ENCODE assay signal across 8 cellular contexts in genomic region chr5:65926276-65926761, GRCh38. TPM values are rescaled to one million over a fixed set of nuclear protein-coding genes. Genes with fewer than 3 reads are reported as not detected.
DNase-seq lines count a peak whose midpoint lies in the region; ATAC-seq, FAIRE-seq and TF ChIP-seq lines count a peak whose summit lies in the region.

A gene with protein sequence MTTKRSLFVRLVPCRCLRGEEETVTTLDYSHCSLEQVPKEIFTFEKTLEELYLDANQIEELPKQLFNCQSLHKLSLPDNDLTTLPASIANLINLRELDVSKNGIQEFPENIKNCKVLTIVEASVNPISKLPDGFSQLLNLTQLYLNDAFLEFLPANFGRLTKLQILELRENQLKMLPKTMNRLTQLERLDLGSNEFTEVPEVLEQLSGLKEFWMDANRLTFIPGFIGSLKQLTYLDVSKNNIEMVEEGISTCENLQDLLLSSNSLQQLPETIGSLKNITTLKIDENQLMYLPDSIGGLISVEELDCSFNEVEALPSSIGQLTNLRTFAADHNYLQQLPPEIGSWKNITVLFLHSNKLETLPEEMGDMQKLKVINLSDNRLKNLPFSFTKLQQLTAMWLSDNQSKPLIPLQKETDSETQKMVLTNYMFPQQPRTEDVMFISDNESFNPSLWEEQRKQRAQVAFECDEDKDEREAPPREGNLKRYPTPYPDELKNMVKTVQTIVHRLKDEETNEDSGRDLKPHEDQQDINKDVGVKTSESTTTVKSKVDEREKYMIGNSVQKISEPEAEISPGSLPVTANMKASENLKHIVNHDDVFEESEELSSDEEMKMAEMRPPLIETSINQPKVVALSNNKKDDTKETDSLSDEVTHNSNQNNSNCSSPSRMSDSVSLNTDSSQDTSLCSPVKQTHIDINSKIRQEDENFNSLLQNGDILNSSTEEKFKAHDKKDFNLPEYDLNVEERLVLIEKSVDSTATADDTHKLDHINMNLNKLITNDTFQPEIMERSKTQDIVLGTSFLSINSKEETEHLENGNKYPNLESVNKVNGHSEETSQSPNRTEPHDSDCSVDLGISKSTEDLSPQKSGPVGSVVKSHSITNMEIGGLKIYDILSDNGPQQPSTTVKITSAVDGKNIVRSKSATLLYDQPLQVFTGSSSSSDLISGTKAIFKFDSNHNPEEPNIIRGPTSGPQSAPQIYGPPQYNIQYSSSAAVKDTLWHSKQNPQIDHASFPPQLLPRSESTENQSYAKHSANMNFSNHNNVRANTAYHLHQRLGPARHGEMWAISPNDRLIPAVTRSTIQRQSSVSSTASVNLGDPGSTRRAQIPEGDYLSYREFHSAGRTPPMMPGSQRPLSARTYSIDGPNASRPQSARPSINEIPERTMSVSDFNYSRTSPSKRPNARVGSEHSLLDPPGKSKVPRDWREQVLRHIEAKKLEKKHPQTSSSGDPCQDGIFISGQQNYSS (N-terminal part only) (plus strand): TSS chr5:65926575. CDS start chr5:65992719, 66,144 bp downstream.

- CTCF ChIA-PET in activated CD4-positive, alpha-beta T cell treated with anti-CD3 and anti-CD28 coated beads for 36 hours (lab: Charles Lee): interaction anchor here (0.6 to 0.8 kb wide), 3 partner anchors 13 to 66 kb away, joined by 3 to 5 read pairs (median 3); no protein-coding TSS in a partner anchor

- H3K27ac Mint-ChIP-seq in activated CD4-positive, alpha-beta T cell treated with anti-CD3 and anti-CD28 coated beads for 36 hours: peak within 1 kb of the TSS; percentile 98
- peak within 1 kb of the TSS; percentile 98 for H3K27ac Mint-ChIP-seq in chondrocyte (ENCODE audit: unreplicated experiment)

- intact Hi-C loops in activated CD4-positive, alpha-beta T cell treated with anti-CD3 and anti-CD28 coated beads for 36 hours (cut with DNase I, micrococcal nuclease): loop anchor here (1.0 to 10.0 kb wide), 13 partner anchors 35 to 898 kb away; partner anchors contain the start of genes CENPK (in 2 of the 2), PPWD1 (in 2 of the 2), NLN (in 1 of the 2) and SGTB (in 1 of the 2)

- TF ChIP-seq CTCF in GM13976 (IDR thresholded peaks at IDR 0.05; ENCODE audit: borderline replicate concordance, control extremely low read depth, extremely low read depth, insufficient read depth, missing control alignments) (no peak), chondrocyte (IDR thresholded peaks at IDR 0.05) (no peak)

- no peak for FAIRE-seq in HTR-8/SVneo (lab: Jason Lieb, UNC)

- H3K4me1 Mint-ChIP-seq in activated CD4-positive, alpha-beta T cell treated with anti-CD3 and anti-CD28 coated beads for 36 hours: peaks cover 34% of the 10 kb centered on the region
- peaks cover 42% of the 10 kb centered on the region for H3K4me1 Mint-ChIP-seq in chondrocyte (ENCODE audit: low read depth)

- in situ Hi-C loops in GM13976 (cut with MboI; ENCODE audit: low sequenced_read_pairs, unreplicated experiment): no loop called here

- H3K27me3 Mint-ChIP-seq in activated CD4-positive, alpha-beta T cell treated with anti-CD3 and anti-CD28 coated beads for 36 hours: no peaks in the 10 kb centered on the region
- H3K27me3 Mint-ChIP-seq in chondrocyte (ENCODE audit: low read depth): no peaks in the 10 kb centered on the region

- DNase-seq in GM13976 (ENCODE audit: low spot score) (peak; percentile 67), NCI-H146 treated with DMSO at 0.1 percent for 48 hours (lab: John Stamatoyannopoulos, UW; ENCODE audit: unreplicated experiment) (peak; percentile 54), chondrocyte (ENCODE audit: low spot score) (no peak), kidney glomerular epithelial cell (lab: John Stamatoyannopoulos, UW) (peak; percentile 51), HTR-8/SVneo (ENCODE audit: insufficient read length, low spot score) (no peak)
- DNase-seq in activated CD4-positive, alpha-beta T cell treated with anti-CD3 and anti-CD28 coated beads for 36 hours: peak; percentile 82
- DNase-seq in stimulated activated CD4-positive, alpha-beta T cell treated with anti-CD3 and anti-CD28 coated beads, Interleukin-1b, Interleukin-23, amount 100 ng/mL, for 1 hour (ENCODE audit: low read depth in 2 of 2): peak; percentile 14 to 46

- peak; percentile 37 for ATAC-seq in HG02642 (IDR thresholded peaks at IDR 0.05; ENCODE audit: poor library complexity, unreplicated experiment)
- peak; percentile 34 for ATAC-seq in activated CD4-positive, alpha-beta T cell treated with anti-CD3 and anti-CD28 coated beads for 36 hours

- no peaks in the 10 kb centered on the region for H3K9me3 Mint-ChIP-seq in activated CD4-positive, alpha-beta T cell treated with anti-CD3 and anti-CD28 coated beads for 36 hours (ENCODE audit: low read depth)
- no peaks in the 10 kb centered on the region for H3K9me3 Mint-ChIP-seq in chondrocyte (ENCODE audit: low read depth)

- POLR2A ChIA-PET in activated CD4-positive, alpha-beta T cell treated with anti-CD3 and anti-CD28 coated beads for 36 hours (lab: Charles Lee): interaction anchor here (0.5 to 0.7 kb wide), 2 partner anchors 26 to 51 kb away, joined by 3 to 4 read pairs; no protein-coding TSS in a partner anchor

- H3K36me3 Mint-ChIP-seq in activated CD4-positive, alpha-beta T cell treated with anti-CD3 and anti-CD28 coated beads for 36 hours (ENCODE audit: low read depth): peaks cover 4% of the 10 kb centered on the region
- peaks cover 3% of the 10 kb centered on the region for H3K36me3 Mint-ChIP-seq in chondrocyte (ENCODE audit: low read depth)

- H3K4me3 Mint-ChIP-seq in activated CD4-positive, alpha-beta T cell treated with anti-CD3 and anti-CD28 coated beads for 36 hours: peak within 1 kb of the TSS; percentile 85
- H3K4me3 Mint-ChIP-seq in chondrocyte (ENCODE audit: unreplicated experiment): peak within 1 kb of the TSS; percentile 95

RNA-seq across cellular contexts. Expression of the gene that starts here (rescaled TPM):
- 10 to 100 TPM; 44.8 to 52.3 TPM for total RNA-seq in activated CD4-positive, alpha-beta T cell treated with anti-CD3 and anti-CD28 coated beads for 36 hours
- total RNA-seq in chondrocyte: 58.6 to 64.3 TPM (median 63.8 TPM) in 3 replicates

Comparison
In these comparisons a context has a peak if more than half of its experiments do, and no peak if none do; other contexts are left out.
1. DNase-seq: peak in GM13976 (single experiment), NCI-H146 treated with DMSO at 0.1 percent for 48 hours (single experiment), activated CD4-positive, alpha-beta T cell treated with anti-CD3 and anti-CD28 coated beads for 36 hours (single experiment), kidney glomerular epithelial cell (single experiment) and stimulated activated CD4-positive, alpha-beta T cell treated with anti-CD3 and anti-CD28 coated beads, Interleukin-1b, Interleukin-23, amount 100 ng/mL, for 1 hour (2 of 2); none in chondrocyte (single experiment) and HTR-8/SVneo (single experiment).